ENCODE assay signal across 8 cellular contexts in genomic region chr1:34786521-34787325, GRCh38. TPM values are rescaled to one million over a fixed set of nuclear protein-coding genes. Genes with fewer than 3 reads are reported as not detected.
A peak's percentile ranks its signal among the peaks of the same experiment; 100 is the strongest.
DNase-seq lines count a peak whose midpoint lies in the region; ATAC-seq, FAIRE-seq and TF ChIP-seq lines count a peak whose summit lies in the region.

No MANE protein-coding gene starts in this region.

- CTCF ChIA-PET in WTC11 (lab: Charles Lee): interaction anchor here (0.6 to 1.6 kb wide), 24 partner anchors 9 to 240 kb away, joined by 3 to 18 read pairs (median 4); partner anchors contain the start of genes SMIM12 and TMEM35B

- peaks cover 33% of the 10 kb centered on the region for H3K27me3 Mint-ChIP-seq in WTC11 (ENCODE audit: low read depth)

- H3K36me3 ChIP-seq in BE2C (no peaks in the 10 kb centered on the region), H7 (replicated peaks; ENCODE audit: control insufficient read depth, insufficient read depth, low read length) (no peaks in the 10 kb centered on the region), bronchial epithelial cell (ENCODE audit: control insufficient read depth, insufficient read depth, low read length) (peaks cover 19% of the 10 kb centered on the region), kidney epithelial cell (ENCODE audit: control insufficient read depth, insufficient read depth, low read length) (no peaks in the 10 kb centered on the region)

- DNase-seq in BE2C (peak; percentile 64), H7 (peak; percentile 90), NCI-H2227 (lab: John Stamatoyannopoulos, UW; ENCODE audit: unreplicated experiment) (peak; percentile 83), WTC11 (ENCODE audit: low spot score) (peak; percentile 79), bronchial epithelial cell (ENCODE audit: low read depth) (peak; percentile 58), kidney epithelial cell (ENCODE audit: low read depth) (no peak)
- DNase-seq in stimulated activated CD4-positive, alpha-beta T cell treated with anti-CD3 and anti-CD28 coated beads, Interleukin-1b, Interleukin-23, amount 100 ng/mL, for 24 hours (ENCODE audit: low read depth in 4 of 4, low spot score in 1 of 4): peak; percentile 33 to 53 (median 46)

- POLR2A ChIA-PET in WTC11 (lab: Charles Lee): no interaction called here

- H3K4me1 Mint-ChIP-seq in WTC11: peaks cover 9% of the 10 kb centered on the region; the same call in 1 of the 2 replicates

- no peaks in the 10 kb centered on the region for H3K9me3 Mint-ChIP-seq in WTC11

- peak; percentile 76 for TF ChIP-seq CTCF in BE2C (IDR thresholded peaks at IDR 0.05; ENCODE audit: low read depth, low read length)
- TF ChIP-seq CTCF in WTC11 (IDR thresholded peaks at IDR 0.05): peak; percentile 68
- peak; percentile 95 for TF ChIP-seq CTCF in bronchial epithelial cell (IDR thresholded peaks at IDR 0.05; ENCODE audit: insufficient read depth, low read length, severe bottlenecking)
- TF ChIP-seq CTCF in kidney epithelial cell (IDR thresholded peaks at IDR 0.05; ENCODE audit: insufficient read depth, low read length, poor library complexity, severe bottlenecking): peak; percentile 87

- H3K27me3 ChIP-seq in BE2C (peaks cover 7% of the 10 kb centered on the region), H7 (ENCODE audit: control insufficient read depth, insufficient read depth, low read length) (peaks cover 16% of the 10 kb centered on the region), bronchial epithelial cell (ENCODE audit: control insufficient read depth, insufficient read depth, low read length) (no peaks in the 10 kb centered on the region), kidney epithelial cell (ENCODE audit: control insufficient read depth, insufficient read depth, low read length) (peaks cover 9% of the 10 kb centered on the region)

- no peaks in the 10 kb centered on the region for H3K36me3 Mint-ChIP-seq in WTC11

- no peak overlapping the region for H3K27ac Mint-ChIP-seq in WTC11

- no peaks in the 10 kb centered on the region for H3K4me1 ChIP-seq in BE2C

- no peaks in the 10 kb centered on the region for H3K9me3 ChIP-seq in BE2C

- H3K4me3 Mint-ChIP-seq in WTC11: no peak overlapping the region

- peak; percentile 67 for ATAC-seq in WTC11
- ATAC-seq in HG02970 (IDR thresholded peaks at IDR 0.05; ENCODE audit: low FRiP score, unreplicated experiment): no peak

- peak; percentile 99 for FAIRE-seq in bronchial epithelial cell (lab: Jason Lieb, UNC)

- H3K4me3 ChIP-seq in BE2C (ENCODE audit: low read depth, low read length) (no peak overlapping the region), H7 (ENCODE audit: insufficient read depth, low read depth, low read length) (no peak overlapping the region), bronchial epithelial cell (ENCODE audit: low read depth, low read length) (no peak overlapping the region), kidney epithelial cell (ENCODE audit: low read depth, low read length) (no peak overlapping the region)

TF ChIP-seq in WTC11, 78 proteins besides CTCF, POLR2A, EP300 and RAD21:
- TF ChIP-seq NFE2L1 (CRISPR knock-in tag; IDR thresholded peaks at IDR 0.05) (0 out of 2 replicates have a peak, but pooled peaks have one; percentile 20), FOXP1 (CRISPR knock-in tag; IDR thresholded peaks at IDR 0.05; ENCODE audit: borderline replicate concordance) (no peak)
TF ChIP-seq in WTC11: peak in this region for 1.

RNA-seq across cellular contexts. Expression of gene GJB3, which starts 5.7 kb away (rescaled TPM):
- polyA plus RNA-seq in BE2C (2012; ENCODE audit: insufficient read depth, insufficient read length, low read depth): not detected
- 0.31 TPM in 1 of 2 replicates, not detected in the other for total RNA-seq in H7 (2014; rRNA removed; shearing (Covaris generic))
- 0.34 to 0.48 TPM (median 0.46 TPM) in 3 replicates for total RNA-seq in WTC11 (2021)
- total RNA-seq in bronchial epithelial cell: 136 and 159 TPM in 2 replicates
- total RNA-seq in kidney epithelial cell: 29.7 and 30.0 TPM in 2 replicates

RNA-seq across cellular contexts. Expression of gene GJA4, which starts 6.1 kb away (rescaled TPM):
- polyA plus RNA-seq in BE2C (2012; ENCODE audit: insufficient read depth, insufficient read length, low read depth): 0.56 TPM
- total RNA-seq in H7 (2014; rRNA removed; shearing (Covaris generic)): 0.85 and 3.2 TPM in 2 replicates
- total RNA-seq in WTC11 (2021): 1.0 to 1.4 TPM (median 1.3 TPM) in 3 replicates
- not detected in 2 replicates for total RNA-seq in bronchial epithelial cell
- total RNA-seq in kidney epithelial cell: not detected in 2 replicates

RNA-seq across cellular contexts. Expression of gene GJB4, which starts 27.2 kb away (rescaled TPM):
- 0.15 TPM for polyA plus RNA-seq in BE2C (2012; ENCODE audit: insufficient read depth, insufficient read length, low read depth)
- total RNA-seq in H7 (2014; rRNA removed; shearing (Covaris generic)): not detected in 2 replicates
- total RNA-seq in WTC11 (2021): 0.07 to 0.23 TPM (median 0.09 TPM) in 3 replicates
- 8.2 and 17.3 TPM in 2 replicates for total RNA-seq in bronchial epithelial cell
- total RNA-seq in kidney epithelial cell: 0.89 and 1.3 TPM in 2 replicates

RNA-seq across cellular contexts. Expression of gene GJB5, which starts 31.9 kb away (rescaled TPM):
- polyA plus RNA-seq in BE2C (2012; ENCODE audit: insufficient read depth, insufficient read length, low read depth): 0.43 TPM
- total RNA-seq in H7 (2014; rRNA removed; shearing (Covaris generic)): 0.48 TPM in 1 of 2 replicates, not detected in the other
- total RNA-seq in WTC11 (2021): 0.55 to 0.96 TPM (median 0.89 TPM) in 3 replicates
- 95.8 and 101 TPM in 2 replicates for total RNA-seq in bronchial epithelial cell
- total RNA-seq in kidney epithelial cell: 0.27 TPM in 1 of 2 replicates, not detected in the other

Comparison
In these comparisons a context has a peak if more than half of its experiments do, and no peak if none do; other contexts are left out.
1. RNA of gene GJB3, which starts 5.7 kb away (total RNA-seq): 136 to 159 TPM in bronchial epithelial cell and 29.7 to 30.0 TPM in kidney epithelial cell; 0.34 to 0.48 TPM in WTC11 and 0.31 TPM in H7; every median in the first group is over 10 times any median in the second.
2. Peak in every context shown above with its lines, with median percentiles within 50 percentile points of each other: CTCF ChIP-seq.